Comparison of ENCODE assay signal across 30 cellular contexts in genomic region chr18:46237891-46238290, GRCh38.
"Had no signal": no experiment of that assay in that cellular context is flagged by ENCODE, and none has a peak within 500 bp of the region (broad histone marks: within the 10 kb centered on the region; RNA-seq: fewer than 3 reads in every experiment).

No MANE protein-coding gene starts in this region.

- H3K27me3 ChIP-seq: brain microvascular endothelial cell, esophagus squamous epithelium had no signal

- ATAC-seq: activated CD4-positive, alpha-beta T cell treated with anti-CD3 and anti-CD28 coated beads for 36 hours; activated CD8-positive, alpha-beta T cell treated with anti-CD3 and anti-CD28 coated beads, Interleukin-2, amount 10 ng/mL, durations not matched to agents 7 days and 5 days; activated T-helper 17 cell treated with anti-CD3 and anti-CD28 coated beads, Interleukin-2, amount 50 U/mL, for 72 hours; effector memory CD8-positive, alpha-beta T cell had no signal

- DNase-seq: activated CD4-positive, alpha-beta memory T cell treated with anti-CD3 and anti-CD28 coated beads for 36 hours; activated CD4-positive, alpha-beta T cell treated with anti-CD3 and anti-CD28 coated beads for 36 hours; activated CD4-positive, alpha-beta T cell treated with anti-CD3 and anti-CD28 coated beads, Interleukin-2, amount 10 ng/mL, durations not matched to agents 24 days and 14 days; activated CD4-positive, CD25-positive, alpha-beta regulatory T cell; activated CD4-positive, CD25-positive, alpha-beta regulatory T cell treated with anti-CD3 and anti-CD28 coated beads, Interleukin-2, amount 50 U/mL, for 72 hours; activated CD8-positive, alpha-beta memory T cell treated with anti-CD3 and anti-CD28 coated beads, Interleukin-2, amount 50 U/mL, for 48 hours; activated CD8-positive, alpha-beta T cell treated with anti-CD3 and anti-CD28 coated beads, Interleukin-2, amount 10 ng/mL, durations not matched to agents 7 days and 5 days; activated effector memory CD4-positive, alpha-beta T cell treated with Interleukin-2 at 50 U/mL for 16 hours; activated gamma-delta T cell treated with Interleukin-2 at 50 U/mL for 16 hours; activated naive CD4-positive, alpha-beta T cell treated with anti-CD3 and anti-CD28 coated beads, Interleukin-2, amount 50 U/mL, for 16 hours; activated naive CD4-positive, alpha-beta T cell treated with Interleukin-2 at 50 U/mL for 16 hours; activated T-cell treated with anti-CD3 and anti-CD28 coated beads for 4 hours; activated T-cell treated with anti-CD3 and anti-CD28 coated beads, Interleukin-2, amount 50 U/mL, for 24 hours; amniotic stem cell; anterior cingulate cortex; brain microvascular endothelial cell; caudate nucleus; cortex of kidney; dermis blood vessel endothelial cell; effector CD4-positive, alpha-beta T cell; effector memory CD8-positive, alpha-beta T cell; erythroblast; esophagus squamous epithelium; head of caudate nucleus; T-helper 2 cell had no signal

- H3K9me3 ChIP-seq: esophagus squamous epithelium had no signal

- H3K27ac ChIP-seq: brain microvascular endothelial cell, esophagus squamous epithelium had no signal

- H3K4me3 ChIP-seq: esophagus squamous epithelium had no signal

- H3K36me3 ChIP-seq: brain microvascular endothelial cell had no signal

- FAIRE-seq: astrocyte, colon, endothelial cell of umbilical vein, frontal cortex had no signal
